8 cellular contexts compared by ENCODE assay signal in the genomic region with DNA sequence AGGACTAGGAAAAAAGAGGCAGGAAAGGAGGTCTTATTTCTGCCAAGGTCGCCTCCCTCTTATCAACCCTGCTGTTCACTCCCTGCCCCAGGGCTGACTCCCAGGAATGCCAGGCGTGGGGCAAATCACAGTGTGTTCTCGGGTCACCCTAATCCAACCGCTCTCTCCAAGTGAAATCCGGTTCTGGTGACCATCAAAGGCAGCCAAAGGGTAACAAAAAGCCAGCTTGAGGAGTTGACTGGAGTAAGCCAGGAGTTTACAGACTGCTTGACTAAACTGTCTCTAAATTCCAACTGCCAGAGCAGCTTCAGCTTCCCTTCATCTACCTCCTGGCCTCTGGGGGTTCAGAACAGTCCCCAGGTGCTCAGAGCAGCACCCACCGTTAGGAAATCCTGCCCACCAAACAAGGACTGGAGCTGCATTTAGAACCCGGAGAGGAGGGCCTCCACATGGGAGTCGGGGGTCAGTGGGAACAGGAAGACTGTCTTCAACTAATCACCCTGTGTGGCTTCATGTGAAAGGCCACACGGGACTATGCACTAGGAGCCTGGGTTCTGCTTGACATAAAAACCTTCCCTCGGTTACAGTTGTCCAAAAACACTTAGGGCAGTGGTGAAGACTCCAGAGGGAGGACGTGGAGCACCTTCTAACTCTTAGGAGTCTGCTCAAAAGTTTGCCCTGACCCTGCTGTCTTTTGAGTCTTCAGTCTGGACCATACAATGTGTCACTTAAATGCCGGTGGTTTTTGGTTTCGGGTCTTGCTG. TPM values are rescaled to one million over a fixed set of nuclear protein-coding genes. Genes with fewer than 3 reads are reported as not detected.
DNase-seq lines count a peak whose midpoint lies in the region; ATAC-seq and TF ChIP-seq lines count a peak whose summit lies in the region.

No MANE protein-coding gene starts in this region.

- H3K79me2 ChIP-seq in MM.1S (ENCODE audit: low read length) = peaks cover 89% of the 10 kb centered on the region
- peaks cover 38% of the 10 kb centered on the region for H3K79me2 ChIP-seq in osteoblast (ENCODE audit: insufficient read depth, low read length)

- H3K36me3 Mint-ChIP-seq in CD8-positive, alpha-beta memory T cell = peaks cover 0 to 15% (median 5%) of the 10 kb centered on the region in 3 donors

- no peaks in the 10 kb centered on the region for H3K27me3 ChIP-seq in CD8-positive, alpha-beta memory T cell (ENCODE audit: insufficient read depth, low read length, poor library complexity, severe bottlenecking)
- H3K27me3 ChIP-seq in MM.1S (replicated peaks; ENCODE audit: insufficient read depth, low read length) = no peaks in the 10 kb centered on the region
- H3K27me3 ChIP-seq in osteoblast (ENCODE audit: insufficient read depth, low read length) = no peaks in the 10 kb centered on the region

- peaks cover 34% of the 10 kb centered on the region for H3K4me1 ChIP-seq in CD8-positive, alpha-beta memory T cell (ENCODE audit: insufficient read depth, low read length)
- H3K4me1 ChIP-seq in MM.1S (ENCODE audit: low read length) (peaks cover 27% of the 10 kb centered on the region), osteoblast (ENCODE audit: insufficient read depth, low read length) (peaks cover 34% of the 10 kb centered on the region)

- no peaks in the 10 kb centered on the region for H3K9me3 Mint-ChIP-seq in CD8-positive, alpha-beta memory T cell

- H3K36me3 ChIP-seq in CD8-positive, alpha-beta memory T cell (ENCODE audit: insufficient read depth, low read length) = no peaks in the 10 kb centered on the region
- no peaks in the 10 kb centered on the region for H3K36me3 ChIP-seq in MM.1S (replicated peaks; ENCODE audit: insufficient read depth, low read length)
- H3K36me3 ChIP-seq in osteoblast (ENCODE audit: insufficient read depth, low read length) = peaks cover 12% of the 10 kb centered on the region

- POLR2A ChIA-PET in CD8-positive, alpha-beta memory T cell (lab: Charles Lee) = no interaction called here

- peak overlapping the region; percentile 66 to 96 (median 92) for H3K27ac Mint-ChIP-seq in CD8-positive, alpha-beta memory T cell

- H3K9me3 ChIP-seq in CD8-positive, alpha-beta memory T cell (ENCODE audit: low read length) = no peaks in the 10 kb centered on the region
- H3K9me3 ChIP-seq in MM.1S (replicated peaks; ENCODE audit: insufficient read depth, low read length) (no peaks in the 10 kb centered on the region), osteoblast (ENCODE audit: low read depth, low read length) (no peaks in the 10 kb centered on the region)

- H3K27ac ChIP-seq in CD8-positive, alpha-beta memory T cell (ENCODE audit: low read depth, low read length) = peak overlapping the region; percentile 41
- H3K27ac ChIP-seq in MM.1S (ENCODE audit: low read length) (peak overlapping the region; percentile 56; the same call in 1 of the 2 replicates), coronary artery (peak overlapping the region; percentile 95 to 96), osteoblast (ENCODE audit: low read depth, low read length) (peak overlapping the region; percentile 94)

- ATAC-seq in GM19452 (IDR thresholded peaks at IDR 0.05; ENCODE audit: unreplicated experiment) = no peak
- no peak for ATAC-seq in GM18498 (IDR thresholded peaks at IDR 0.05; ENCODE audit: unreplicated experiment)

- no peaks in the 10 kb centered on the region for H3K9me2 ChIP-seq in MM.1S (replicated peaks; ENCODE audit: insufficient read depth, low read length)

- DNase-seq in CD8-positive, alpha-beta memory T cell = no peak
- peak; percentile 82 for DNase-seq in MM.1S
- no peak for DNase-seq in coronary artery (ENCODE audit: low spot score)
- peak; percentile 84 for DNase-seq in osteoblast (ENCODE audit: insufficient read length, low spot score, missing footprints)
- no peak for DNase-seq in CD1c-positive myeloid dendritic cell (ENCODE audit: extremely low spot score)
- no peak for DNase-seq in NCI-H524 (lab: John Stamatoyannopoulos, UW)

- H3F3A ChIP-seq in MM.1S (ENCODE audit: insufficient read depth, low read length) = peaks cover 44% of the 10 kb centered on the region

- TF ChIP-seq CTCF in MM.1S (IDR thresholded peaks at IDR 0.05; ENCODE audit: low read length) (no peak), coronary artery (IDR thresholded peaks at IDR 0.05) (no peak), osteoblast (IDR thresholded peaks at IDR 0.05; ENCODE audit: extremely low read depth, low read depth, low read length) (no peak)

- CTCF ChIA-PET in CD8-positive, alpha-beta memory T cell (lab: Charles Lee) = interaction anchor here (1.5 to 1.7 kb wide), 2 partner anchors 12 to 17 kb away, joined by 4 to 5 read pairs; no protein-coding TSS in a partner anchor

- H3K27me3 Mint-ChIP-seq in CD8-positive, alpha-beta memory T cell = peaks cover 0 to 1% of the 10 kb centered on the region in 2 donors

- H3K4me1 Mint-ChIP-seq in CD8-positive, alpha-beta memory T cell = peaks cover 37 to 57% (median 55%) of the 10 kb centered on the region in 3 donors

- H3K4me3 Mint-ChIP-seq in CD8-positive, alpha-beta memory T cell = peak overlapping the region; percentile 87 to 97 (median 92)

- H4K20me1 ChIP-seq in MM.1S (ENCODE audit: insufficient read depth, low read length) = no peaks in the 10 kb centered on the region
- H4K20me1 ChIP-seq in osteoblast (ENCODE audit: insufficient read depth, low read length) = peaks cover 29% of the 10 kb centered on the region

- H3K4me2 ChIP-seq in MM.1S (ENCODE audit: low read depth, low read length) (peak overlapping the region; percentile 88), osteoblast (ENCODE audit: insufficient read depth, low read length) (peak overlapping the region; percentile 84)

- H2AFZ ChIP-seq in MM.1S (ENCODE audit: low read length) = peak overlapping the region; percentile 55
- H2AFZ ChIP-seq in osteoblast (ENCODE audit: low read length) = peak overlapping the region; percentile 75

- H3K9ac ChIP-seq in MM.1S (ENCODE audit: low read length) = peak overlapping the region; percentile 58; the same call in 1 of the 2 replicates

- no peak overlapping the region for H3K4me3 ChIP-seq in CD8-positive, alpha-beta memory T cell (ENCODE audit: low read length)
- peak overlapping the region; percentile 70 for H3K4me3 ChIP-seq in MM.1S (ENCODE audit: low read length)
- H3K4me3 ChIP-seq in coronary artery = peak overlapping the region; percentile 84
- peak overlapping the region; percentile 72 for H3K4me3 ChIP-seq in osteoblast (ENCODE audit: insufficient read depth, low read length)

RNA-seq across cellular contexts. Expression of a gene that starts 1.2 kb away (rescaled TPM):
- total RNA-seq in CD8-positive, alpha-beta memory T cell = 10 to 100 TPM; 50.8 to 54.1 TPM
- 20.0 TPM for polyA plus RNA-seq in CD8-positive, alpha-beta memory T cell
- total RNA-seq in osteoblast = 41.0 and 44.5 TPM in 2 replicates

RNA-seq across cellular contexts. Expression of a gene that starts 24.2 kb away (rescaled TPM):
- total RNA-seq in CD8-positive, alpha-beta memory T cell = 10 to 100 TPM; 37.2 to 40.0 TPM
- 22.7 TPM for polyA plus RNA-seq in CD8-positive, alpha-beta memory T cell
- 136 and 185 TPM in 2 replicates for total RNA-seq in osteoblast

Comparison
In these comparisons a context has a peak if more than half of its experiments do, and no peak if none do; other contexts are left out.
1. DNase-seq: peak in MM.1S (single experiment) and osteoblast (single experiment); none in CD8-positive, alpha-beta memory T cell (0 of 5), coronary artery (single experiment), CD1c-positive myeloid dendritic cell (single experiment) and NCI-H524 (0 of 2).
2. H3K27ac ChIP-seq: peak in every context shown above with its lines; median percentile 96 in coronary artery; 94 in osteoblast; 56 in MM.1S; 41 in CD8-positive, alpha-beta memory T cell.